In the genomic region with DNA sequence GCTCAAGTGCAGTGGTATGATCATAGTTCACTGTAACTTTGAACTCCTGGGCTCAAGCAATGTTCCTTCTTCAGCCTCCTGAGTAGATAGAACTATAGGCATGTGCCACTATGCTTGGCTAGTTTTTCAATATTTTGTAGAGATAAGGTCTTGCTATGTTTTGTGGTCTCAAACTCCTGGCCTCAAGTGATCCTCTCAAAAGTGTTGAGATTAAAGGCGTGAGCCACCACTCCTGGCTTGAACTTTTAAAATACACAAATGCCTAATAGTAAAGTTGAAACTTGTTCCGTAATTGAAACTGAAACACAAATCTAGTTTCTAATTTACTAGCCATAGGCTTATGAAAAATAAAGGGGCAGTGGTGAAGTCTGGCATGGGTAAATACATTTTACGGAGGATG, we compare ENCODE assay signal across 13 cellular contexts.
DNase-seq lines count a peak whose midpoint lies in the region; ATAC-seq and TF ChIP-seq lines count a peak whose summit lies in the region.
"Had no signal": no experiment of that assay in that cellular context is flagged by ENCODE, and none has a peak within 500 bp of the region (broad histone marks: within the 10 kb centered on the region; RNA-seq: fewer than 3 reads in every experiment).

No MANE protein-coding gene starts in this region.

- TF ChIP-seq POLR2A in adrenal gland (IDR thresholded peaks at IDR 0.05) = no peak

- peak; percentile 66 for DNase-seq in GM13976 (ENCODE audit: low spot score)
- no peak for DNase-seq in activated naive CD8-positive, alpha-beta T cell treated with anti-CD3 and anti-CD28 coated beads for 36 hours
- no peak for DNase-seq in Ammon's horn (ENCODE audit: low spot score)
- DNase-seq in adrenal gland = no peak
- no peak for DNase-seq in NCI-H146 (lab: John Stamatoyannopoulos, UW)
- no peak for DNase-seq in left lobe of liver (ENCODE audit: low spot score)
- DNase-seq: aorta; CD8-positive, alpha-beta memory T cell; heart left ventricle; NCI-H748 treated with DMSO at 0.1 percent for 48 hours; SJCRH30 had no signal

- H3K4me3 Mint-ChIP-seq in activated naive CD8-positive, alpha-beta T cell treated with anti-CD3 and anti-CD28 coated beads for 36 hours = no peak overlapping the region
- H3K4me3 Mint-ChIP-seq: CD8-positive, alpha-beta memory T cell had no signal

- H3K9me3 Mint-ChIP-seq in activated naive CD8-positive, alpha-beta T cell treated with anti-CD3 and anti-CD28 coated beads for 36 hours = no peaks in the 10 kb centered on the region
- H3K9me3 Mint-ChIP-seq: CD8-positive, alpha-beta memory T cell had no signal

- peaks cover 0 to 29% of the 10 kb centered on the region in 2 donors for H3K36me3 ChIP-seq in adrenal gland (replicated peaks in 1 of 2)

- H3K4me1 ChIP-seq in adrenal gland (replicated peaks in 1 of 2) = no peaks in the 10 kb centered on the region

- H3K27me3 Mint-ChIP-seq in activated naive CD8-positive, alpha-beta T cell treated with anti-CD3 and anti-CD28 coated beads for 36 hours = no peaks in the 10 kb centered on the region
- H3K27me3 Mint-ChIP-seq: CD8-positive, alpha-beta memory T cell had no signal

- H3K9me3 ChIP-seq in adrenal gland (replicated peaks in 1 of 3) = no peaks in the 10 kb centered on the region
- H3K9me3 ChIP-seq: heart left ventricle, SJCRH30 had no signal

- H3K36me3 Mint-ChIP-seq in activated naive CD8-positive, alpha-beta T cell treated with anti-CD3 and anti-CD28 coated beads for 36 hours = no peaks in the 10 kb centered on the region

- no peak for TF ChIP-seq CTCF in GM13976 (IDR thresholded peaks at IDR 0.05; ENCODE audit: borderline replicate concordance, control extremely low read depth, extremely low read depth, insufficient read depth, missing control alignments)
- no peak for TF ChIP-seq CTCF in adrenal gland (IDR thresholded peaks at IDR 0.05)

- intact Hi-C loops in adrenal gland (cut with DNase I) = loop anchor here (5.0 to 10.0 kb wide), 2 partner anchors 198 to 200 kb away; no protein-coding TSS in a partner anchor

- no peaks in the 10 kb centered on the region for H3K27me3 ChIP-seq in adrenal gland
- H3K27me3 ChIP-seq: heart left ventricle, SJCRH30 had no signal

- no peak overlapping the region for H3K4me3 ChIP-seq in adrenal gland
- H3K4me3 ChIP-seq: heart left ventricle, SJCRH30 had no signal

- peak overlapping the region; percentile 25 for H3K27ac Mint-ChIP-seq in activated naive CD8-positive, alpha-beta T cell treated with anti-CD3 and anti-CD28 coated beads for 36 hours

- whole genome bisulfite sequencing in adrenal gland, 4 donors = 86 to 93% (median 92%) methylated on average over 3 of the region's 3 CpGs

- ATAC-seq in GM19351 (IDR thresholded peaks at IDR 0.05; ENCODE audit: unreplicated experiment) (peak; percentile 70), HG02973 (IDR thresholded peaks at IDR 0.05; ENCODE audit: unreplicated experiment) (peak; percentile 78), left lobe of liver (no peak)
- ATAC-seq: heart left ventricle had no signal

- H3K4me1 Mint-ChIP-seq in activated naive CD8-positive, alpha-beta T cell treated with anti-CD3 and anti-CD28 coated beads for 36 hours = peaks cover 13% of the 10 kb centered on the region

- in situ Hi-C loops in GM13976 (cut with MboI; ENCODE audit: low sequenced_read_pairs, unreplicated experiment) = loop anchor here (25.0 kb wide), 1 partner anchor 198 kb away; no protein-coding TSS in a partner anchor

- no peak overlapping the region for H3K27ac ChIP-seq in adrenal gland
- H3K27ac ChIP-seq: SJCRH30 had no signal
